1 cellular context compared by ENCODE assay signal in genomic region chr12:68824131-68824530, GRCh38.
TF ChIP-seq lines count a peak whose summit lies in the region.

No MANE protein-coding gene starts in this region.

TF ChIP-seq in GM23338, 12 proteins besides CTCF, POLR2A, EP300 and RAD21:
- TF ChIP-seq EZH2phosphoT487 (IDR thresholded peaks at IDR 0.05; ENCODE audit: unreplicated experiment) (peak; percentile 28), ZNF331 (CRISPR knock-in tag; IDR thresholded peaks at IDR 0.05; ENCODE audit: low read depth) (no peak), ZNF114 (CRISPR knock-in tag; IDR thresholded peaks at IDR 0.05) (no peak), CREB1 (CRISPR knock-in tag; IDR thresholded peaks at IDR 0.05; ENCODE audit: low read depth) (no peak), STAT1 (IDR thresholded peaks at IDR 0.05; ENCODE audit: unreplicated experiment) (no peak), POLR2AphosphoS5 (IDR thresholded peaks at IDR 0.05; ENCODE audit: low read depth) (no peak), NANOG (IDR thresholded peaks at IDR 0.05; ENCODE audit: borderline replicate concordance) (no peak), EZH2 (IDR thresholded peaks at IDR 0.05; ENCODE audit: low read depth, unreplicated experiment) (no peak)
- TF ChIP-seq, protein P1, sequence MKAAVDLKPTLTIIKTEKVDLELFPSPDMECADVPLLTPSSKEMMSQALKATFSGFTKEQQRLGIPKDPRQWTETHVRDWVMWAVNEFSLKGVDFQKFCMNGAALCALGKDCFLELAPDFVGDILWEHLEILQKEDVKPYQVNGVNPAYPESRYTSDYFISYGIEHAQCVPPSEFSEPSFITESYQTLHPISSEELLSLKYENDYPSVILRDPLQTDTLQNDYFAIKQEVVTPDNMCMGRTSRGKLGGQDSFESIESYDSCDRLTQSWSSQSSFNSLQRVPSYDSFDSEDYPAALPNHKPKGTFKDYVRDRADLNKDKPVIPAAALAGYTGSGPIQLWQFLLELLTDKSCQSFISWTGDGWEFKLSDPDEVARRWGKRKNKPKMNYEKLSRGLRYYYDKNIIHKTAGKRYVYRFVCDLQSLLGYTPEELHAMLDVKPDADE (IDR thresholded peaks at IDR 0.05) = no peak
